In the genomic region with DNA sequence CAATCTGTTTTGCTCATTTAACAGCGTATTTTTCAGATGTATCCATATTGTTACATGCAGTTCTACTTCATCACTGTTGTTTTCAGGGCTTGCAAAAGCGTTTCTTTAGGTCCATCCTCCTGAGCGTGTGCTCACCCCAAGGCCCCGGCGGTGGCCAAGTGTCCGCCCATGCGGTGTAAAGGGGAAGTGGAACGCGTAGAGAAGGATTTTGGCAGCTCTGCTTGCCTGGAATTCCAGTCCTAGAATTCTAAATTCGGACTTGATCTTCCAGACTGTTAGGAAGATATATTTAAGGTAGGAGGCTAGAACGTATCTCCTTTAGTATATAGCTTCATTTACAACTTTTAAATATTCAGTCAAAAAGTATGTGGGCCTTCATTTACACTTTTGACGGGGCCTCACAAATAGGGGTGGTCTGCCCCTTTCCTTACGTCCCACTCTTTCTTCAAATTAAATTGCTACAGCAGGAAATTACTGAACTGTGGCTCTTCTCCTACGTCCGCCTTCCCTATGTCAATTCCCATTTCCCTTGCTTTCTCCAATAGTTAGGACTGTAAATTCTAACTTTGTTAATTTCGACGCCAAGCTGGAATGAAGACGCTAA, we compare ENCODE assay signal across 8 cellular contexts. TPM values are rescaled to one million over a fixed set of nuclear protein-coding genes. Genes with fewer than 3 reads are reported as not detected.
DNase-seq lines count a peak whose midpoint lies in the region; ATAC-seq and TF ChIP-seq lines count a peak whose summit lies in the region.

No MANE protein-coding gene starts in this region.

- DNase-seq in CMK (ENCODE audit: low read depth) (peak; percentile 39), activated B cell treated with CpG ODN at 0.5 μM for 24 hours (no peak), fibroblast of villous mesenchyme (ENCODE audit: low read depth) (peak; percentile 59), GM03348 (ENCODE audit: low spot score) (no peak)
- DNase-seq in stimulated activated naive CD4-positive, alpha-beta T cell (lab: John Stamatoyannopoulos, UW) = no peak

- peak overlapping the region; percentile 93 for H3K4me3 Mint-ChIP-seq in activated B cell treated with CpG ODN at 0.5 μM for 24 hours

- peaks cover 6% of the 10 kb centered on the region for H3K36me3 Mint-ChIP-seq in activated B cell treated with CpG ODN at 0.5 μM for 24 hours (ENCODE audit: low read depth)

- TF ChIP-seq CTCF in activated B cell treated with CpG ODN at 0.5 μM for 24 hours (IDR thresholded peaks at IDR 0.05) = no peak
- peak; percentile 36 for TF ChIP-seq CTCF in fibroblast of villous mesenchyme (IDR thresholded peaks at IDR 0.05; ENCODE audit: insufficient read depth, low read depth, low read length)

- intact Hi-C loops in activated B cell treated with CpG ODN at 0.5 μM for 24 hours (cut with micrococcal nuclease) = loop anchor here (1.0 to 5.0 kb wide), 12 partner anchors 74 to 1738 kb away; a partner anchor contains a TSS

- peak overlapping the region; percentile 96 for H3K27ac Mint-ChIP-seq in activated B cell treated with CpG ODN at 0.5 μM for 24 hours

- no peaks in the 10 kb centered on the region for H3K36me3 ChIP-seq in HUES48 (ENCODE audit: control insufficient read depth, insufficient read depth, low read length)
- H3K36me3 ChIP-seq in neuron (ENCODE audit: insufficient read depth, low read length) = no peaks in the 10 kb centered on the region

- CTCF ChIA-PET in activated B cell treated with CpG ODN at 0.5 μM for 24 hours (lab: Charles Lee) = interaction anchor here (0.7 to 1.0 kb wide), 3 partner anchors 384 to 443 kb away, joined by 3 to 4 read pairs (median 4); a partner anchor contains a TSS

- H3K27ac ChIP-seq in HUES48 (ENCODE audit: low read depth, low read length) = peak overlapping the region; percentile 44

- peak overlapping the region; percentile 30; the same call in 1 of the 2 replicates for H3K9ac ChIP-seq in HUES48 (ENCODE audit: low read depth, low read length)

- peaks cover 43% of the 10 kb centered on the region for H3K4me1 Mint-ChIP-seq in activated B cell treated with CpG ODN at 0.5 μM for 24 hours

- H3K4me1 ChIP-seq in HUES48 (ENCODE audit: control insufficient read depth, insufficient read depth, low read length) (peaks cover 22% of the 10 kb centered on the region), neuron (ENCODE audit: insufficient read depth, low read length) (peaks cover 16% of the 10 kb centered on the region)

- H3K9me3 ChIP-seq in HUES48 (ENCODE audit: control insufficient read depth, insufficient read depth, low read length) (no peaks in the 10 kb centered on the region), neuron (ENCODE audit: low read length) (no peaks in the 10 kb centered on the region)

- POLR2A ChIA-PET in activated B cell treated with CpG ODN at 0.5 μM for 24 hours (lab: Charles Lee) = interaction anchor here (0.6 to 2.2 kb wide), 19 partner anchors 75 to 1721 kb away, joined by 3 to 14 read pairs (median 4); a partner anchor contains a TSS

- no peaks in the 10 kb centered on the region for H3K9me3 Mint-ChIP-seq in activated B cell treated with CpG ODN at 0.5 μM for 24 hours

- ATAC-seq in activated B cell treated with CpG ODN at 0.5 μM for 24 hours (ENCODE audit: low read depth) = no peak
- no peak for ATAC-seq in GM21529 (IDR thresholded peaks at IDR 0.05; ENCODE audit: unreplicated experiment)

- no peaks in the 10 kb centered on the region for H3K27me3 Mint-ChIP-seq in activated B cell treated with CpG ODN at 0.5 μM for 24 hours

- H3K27me3 ChIP-seq in HUES48 (ENCODE audit: control insufficient read depth, insufficient read depth, low read length) = no peaks in the 10 kb centered on the region
- H3K27me3 ChIP-seq in neuron (ENCODE audit: insufficient read depth, low read length) = no peaks in the 10 kb centered on the region

- H3K4me3 ChIP-seq in HUES48 (ENCODE audit: low read depth, low read length) (peak overlapping the region; percentile 89), fibroblast of villous mesenchyme (ENCODE audit: low read depth, low read length) (peak overlapping the region; percentile 45), neuron (ENCODE audit: low read length) (peak overlapping the region; percentile 89)

- H2AFZ ChIP-seq in neuron (ENCODE audit: low read depth, low read length) = peak overlapping the region; percentile 94

RNA-seq across cellular contexts. Expression of a gene that starts 0.6 kb away (rescaled TPM):
- total RNA-seq in activated B cell treated with CpG ODN at 0.5 μM for 24 hours (27.2 and 27.7 TPM in 2 replicates), fibroblast of villous mesenchyme (55.4 and 90.2 TPM in 2 replicates)

Comparison
In these comparisons a context has a peak if more than half of its experiments do, and no peak if none do; other contexts are left out.
1. DNase-seq: peak in CMK (single experiment) and fibroblast of villous mesenchyme (single experiment); none in activated B cell treated with CpG ODN at 0.5 μM for 24 hours (single experiment), GM03348 (single experiment) and stimulated activated naive CD4-positive, alpha-beta T cell (0 of 6).
2. Peak in every context shown above with its lines, with median percentiles within 50 percentile points of each other: H3K4me3 ChIP-seq.